ENCODE assay signal across 8 cellular contexts in the genomic region with DNA sequence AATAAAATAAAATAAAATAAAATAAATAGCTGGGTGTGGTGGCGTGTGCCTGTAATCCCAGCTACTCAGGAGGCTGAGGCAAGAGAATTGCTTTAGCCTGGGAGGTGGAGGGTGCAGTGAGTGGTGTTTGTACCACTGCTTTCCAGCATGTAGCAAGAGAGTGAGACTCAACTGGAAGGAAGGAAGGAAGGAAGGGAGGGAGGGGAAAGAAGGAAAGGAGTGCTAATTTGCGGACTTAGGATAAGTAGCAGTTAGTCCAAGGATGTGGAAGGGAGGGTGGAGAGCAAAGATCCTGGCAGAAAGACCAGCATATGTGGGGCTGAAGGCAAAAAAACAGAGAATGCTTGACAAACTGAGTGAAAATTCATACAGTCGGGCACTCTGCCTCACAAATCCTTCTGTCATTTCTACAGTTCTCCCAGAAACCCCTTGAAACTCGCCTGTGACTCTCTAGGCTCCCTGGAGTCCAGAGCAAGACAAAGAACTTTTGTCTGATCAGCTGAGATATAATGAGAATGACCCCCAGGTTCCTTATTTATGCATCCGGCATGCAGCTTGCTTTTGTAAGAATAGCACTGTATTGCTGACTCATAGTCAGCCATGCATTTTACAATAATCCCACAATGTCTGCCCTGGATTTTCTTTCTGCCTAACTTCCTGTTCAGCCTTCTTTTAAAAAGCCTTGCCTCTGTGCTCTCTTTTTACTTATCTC. TPM values are rescaled to one million over a fixed set of nuclear protein-coding genes. Genes with fewer than 3 reads are reported as not detected.
DNase-seq lines count a peak whose midpoint lies in the region; ATAC-seq and TF ChIP-seq lines count a peak whose summit lies in the region.

No MANE protein-coding gene starts in this region.

- no peak for TF ChIP-seq CTCF in epithelial cell of proximal tubule (conservative IDR thresholded peaks at IDR 0.05; ENCODE audit: low read depth, low read length)
- no peak for TF ChIP-seq CTCF in neural cell (IDR thresholded peaks at IDR 0.05; ENCODE audit: poor library complexity, severe bottlenecking)

- H3K9me3 ChIP-seq in CD8-positive, alpha-beta memory T cell (ENCODE audit: low read length): no peaks in the 10 kb centered on the region
- H3K9me3 ChIP-seq in neural cell (ENCODE audit: low read length): no peaks in the 10 kb centered on the region

- H3K9me3 Mint-ChIP-seq in CD8-positive, alpha-beta memory T cell: no peaks in the 10 kb centered on the region

- POLR2A ChIA-PET in CD8-positive, alpha-beta memory T cell (lab: Charles Lee): no interaction called here

- no peaks in the 10 kb centered on the region for H3K4me1 Mint-ChIP-seq in CD8-positive, alpha-beta memory T cell

- H3K4me2 ChIP-seq in neural cell (ENCODE audit: low read length): no peak overlapping the region

- no peaks in the 10 kb centered on the region for H3K36me3 Mint-ChIP-seq in CD8-positive, alpha-beta memory T cell

- H3K36me3 ChIP-seq in CD8-positive, alpha-beta memory T cell (ENCODE audit: insufficient read depth, low read length): no peaks in the 10 kb centered on the region
- H3K36me3 ChIP-seq in neural cell (ENCODE audit: insufficient read depth, low read length): no peaks in the 10 kb centered on the region

- peaks cover 8% of the 10 kb centered on the region for H3F3A ChIP-seq in neural cell (ENCODE audit: insufficient read depth, low read length, poor library complexity, severe bottlenecking)

- H3K79me2 ChIP-seq in neural cell (replicated peaks; ENCODE audit: insufficient read depth, low read length): no peaks in the 10 kb centered on the region

- TF ChIP-seq EP300 in neural cell (conservative IDR thresholded peaks at IDR 0.05; ENCODE audit: poor library complexity, severe bottlenecking): no peak

- H3K27ac ChIP-seq in CD8-positive, alpha-beta memory T cell (ENCODE audit: low read depth, low read length): peak overlapping the region; percentile 69
- peak overlapping the region; percentile 40 for H3K27ac ChIP-seq in neural cell (ENCODE audit: low read length)

- H3K27ac Mint-ChIP-seq in CD8-positive, alpha-beta memory T cell: peak overlapping the region in 1 of 8 donors; percentile 89

- H3K4me1 ChIP-seq in CD8-positive, alpha-beta memory T cell (ENCODE audit: insufficient read depth, low read length): no peaks in the 10 kb centered on the region

- no peak for TF ChIP-seq RAD21 in neural cell (conservative IDR thresholded peaks at IDR 0.05)

- H2AFZ ChIP-seq in neural cell (ENCODE audit: low read depth, low read length): peak overlapping the region; percentile 46

- no peak overlapping the region for H3K4me3 Mint-ChIP-seq in CD8-positive, alpha-beta memory T cell

- DNase-seq in CD8-positive, alpha-beta memory T cell: no peak
- DNase-seq in epithelial cell of proximal tubule (ENCODE audit: low read depth): peak; percentile 69
- DNase-seq in stimulated activated CD4-positive, alpha-beta T cell treated with anti-CD3 and anti-CD28 coated beads, Interleukin-12 subunit alpha, Interleukin-12 subunit beta, amount 100 ng/mL, for 4 hours: no peak
- DNase-seq in stimulated activated CD8-positive, alpha-beta memory T cell treated with anti-CD3 and anti-CD28 coated beads, Interleukin-4, amount 100 ng/mL, for 48 hours: no peak

- no peaks in the 10 kb centered on the region for H3K27me3 ChIP-seq in CD8-positive, alpha-beta memory T cell (ENCODE audit: insufficient read depth, low read length, poor library complexity, severe bottlenecking)
- no peaks in the 10 kb centered on the region for H3K27me3 ChIP-seq in neural cell (ENCODE audit: insufficient read depth, low read depth, low read length)

- H4K20me1 ChIP-seq in neural cell (ENCODE audit: insufficient read depth): no peaks in the 10 kb centered on the region

- H3K27me3 Mint-ChIP-seq in CD8-positive, alpha-beta memory T cell: peaks cover 8 to 25% of the 10 kb centered on the region in 2 donors

- H3K4me3 ChIP-seq in CD8-positive, alpha-beta memory T cell (ENCODE audit: low read length): no peak overlapping the region
- no peak overlapping the region for H3K4me3 ChIP-seq in epithelial cell of proximal tubule (ENCODE audit: low read depth, low read length)
- peak overlapping the region; percentile 14 for H3K4me3 ChIP-seq in neural cell (ENCODE audit: low read length)

- peak overlapping the region; percentile 35 for H3K9ac ChIP-seq in neural cell (ENCODE audit: low read length)

- CTCF ChIA-PET in CD8-positive, alpha-beta memory T cell (lab: Charles Lee): no interaction called here

- H3K9me2 ChIP-seq in neural cell (ENCODE audit: insufficient read depth, low read length): no peaks in the 10 kb centered on the region

- ATAC-seq in HG02938 (IDR thresholded peaks at IDR 0.05; ENCODE audit: unreplicated experiment) (peak; percentile 64), HG03159 (IDR thresholded peaks at IDR 0.05; ENCODE audit: unreplicated experiment) (no peak)

TF ChIP-seq in PFSK-1, 5 proteins besides CTCF, POLR2A, EP300 and RAD21 (continues in another document):
- TF ChIP-seq SIN3A (IDR thresholded peaks at IDR 0.05; ENCODE audit: borderline replicate concordance, insufficient read depth, low read length): peak; percentile 34; the same call in 1 of the 2 replicates

TF ChIP-seq in neural cell, 6 proteins besides CTCF, POLR2A, EP300 and RAD21:
- TF ChIP-seq POLR2AphosphoS5 (IDR thresholded peaks at IDR 0.05) (no peak), MXI1 (conservative IDR thresholded peaks at IDR 0.05; ENCODE audit: poor library complexity, severe bottlenecking) (no peak), SMC3 (conservative IDR thresholded peaks at IDR 0.05; ENCODE audit: poor library complexity) (no peak), EZH2 (IDR thresholded peaks at IDR 0.05; ENCODE audit: borderline replicate concordance, insufficient read depth, low read length, poor library complexity, severe bottlenecking) (no peak), TAF1 (IDR thresholded peaks at IDR 0.05; ENCODE audit: low read depth) (no peak), REST (IDR thresholded peaks at IDR 0.05; ENCODE audit: borderline replicate concordance) (no peak)

RNA-seq across cellular contexts. Expression of gene CDK5RAP3, which starts 31.5 kb away (rescaled TPM):
- total RNA-seq in CD8-positive, alpha-beta memory T cell: 100 to 1,000 TPM; 178 to 184 TPM
- 81.3 TPM for polyA plus RNA-seq in CD8-positive, alpha-beta memory T cell
- 122 TPM for polyA plus RNA-seq in PFSK-1 (2012; ENCODE audit: insufficient read length, low read depth)
- total RNA-seq in epithelial cell of proximal tubule: 71.0 and 111 TPM in 2 replicates
- 343 and 358 TPM in 2 replicates for polyA plus RNA-seq in neural cell
- 70.8 and 77.7 TPM in 2 replicates for polyA minus RNA-seq in neural cell

RNA-seq across cellular contexts. Expression of gene COPZ2, which starts 35.2 kb away (rescaled TPM):
- total RNA-seq in CD8-positive, alpha-beta memory T cell: 1 to 10 TPM; 7.6 to 8.3 TPM
- polyA plus RNA-seq in CD8-positive, alpha-beta memory T cell: 3.3 TPM
- 1.1 TPM for polyA plus RNA-seq in PFSK-1 (2012; ENCODE audit: insufficient read length, low read depth)
- total RNA-seq in epithelial cell of proximal tubule: 2.6 and 8.0 TPM in 2 replicates
- polyA plus RNA-seq in neural cell: not detected in 2 replicates
- polyA minus RNA-seq in neural cell: not detected in 2 replicates

RNA-seq across cellular contexts. Expression of gene PRR15L, which starts 44.7 kb away (rescaled TPM):
- not detected for total RNA-seq in CD8-positive, alpha-beta memory T cell
- not detected for polyA plus RNA-seq in CD8-positive, alpha-beta memory T cell
- polyA plus RNA-seq in PFSK-1 (2012; ENCODE audit: insufficient read length, low read depth): not detected
- total RNA-seq in epithelial cell of proximal tubule: 3.5 and 3.8 TPM in 2 replicates
- polyA plus RNA-seq in neural cell: not detected in 2 replicates
- not detected in 2 replicates for polyA minus RNA-seq in neural cell

RNA-seq across cellular contexts. Expression of gene NFE2L1, which starts 45.8 kb away (rescaled TPM):
- 10 to 100 TPM; 94.5 to 98.4 TPM for total RNA-seq in CD8-positive, alpha-beta memory T cell
- polyA plus RNA-seq in CD8-positive, alpha-beta memory T cell: 13.1 TPM
- 352 TPM for polyA plus RNA-seq in PFSK-1 (2012; ENCODE audit: insufficient read length, low read depth)
- 69.1 and 79.6 TPM in 2 replicates for total RNA-seq in epithelial cell of proximal tubule
- 48.4 and 67.1 TPM in 2 replicates for polyA plus RNA-seq in neural cell
- 82.2 and 96.9 TPM in 2 replicates for polyA minus RNA-seq in neural cell
